ENCODE assay signal across 1 cellular context in genomic region chr20:18566892-18567738, GRCh38.
A peak's percentile ranks its signal among the peaks of the same experiment; 100 is the strongest.
TF ChIP-seq lines count a peak whose summit lies in the region.

A gene with protein sequence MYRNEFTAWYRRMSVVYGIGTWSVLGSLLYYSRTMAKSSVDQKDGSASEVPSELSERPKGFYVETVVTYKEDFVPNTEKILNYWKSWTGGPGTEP (plus strand): TSS chr20:18567432. CDS start chr20:18567479, 47 bp downstream.

TF ChIP-seq in HepG2, 621 proteins besides CTCF, POLR2A, EP300 and RAD21 (continued from another document and continues in another):
- TF ChIP-seq, protein P1, sequence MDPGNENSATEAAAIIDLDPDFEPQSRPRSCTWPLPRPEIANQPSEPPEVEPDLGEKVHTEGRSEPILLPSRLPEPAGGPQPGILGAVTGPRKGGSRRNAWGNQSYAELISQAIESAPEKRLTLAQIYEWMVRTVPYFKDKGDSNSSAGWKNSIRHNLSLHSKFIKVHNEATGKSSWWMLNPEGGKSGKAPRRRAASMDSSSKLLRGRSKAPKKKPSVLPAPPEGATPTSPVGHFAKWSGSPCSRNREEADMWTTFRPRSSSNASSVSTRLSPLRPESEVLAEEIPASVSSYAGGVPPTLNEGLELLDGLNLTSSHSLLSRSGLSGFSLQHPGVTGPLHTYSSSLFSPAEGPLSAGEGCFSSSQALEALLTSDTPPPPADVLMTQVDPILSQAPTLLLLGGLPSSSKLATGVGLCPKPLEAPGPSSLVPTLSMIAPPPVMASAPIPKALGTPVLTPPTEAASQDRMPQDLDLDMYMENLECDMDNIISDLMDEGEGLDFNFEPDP (CRISPR knock-in tag; conservative IDR thresholded peaks at IDR 0.05), result peak; percentile 73; the same call in 1 of the 2 replicates
- TF ChIP-seq SP2 (CRISPR knock-in tag; IDR thresholded peaks at IDR 0.05), result peak; percentile 98
- peak; percentile 88 for TF ChIP-seq ZNF264 (CRISPR knock-in tag; IDR thresholded peaks at IDR 0.05)
- peak; percentile 96 for TF ChIP-seq SRY (CRISPR knock-in tag; IDR thresholded peaks at IDR 0.05)
- TF ChIP-seq KDM5A (IDR thresholded peaks at IDR 0.05; ENCODE audit: borderline replicate concordance, low read length), result peak; percentile 97
- TF ChIP-seq ZNF33B (CRISPR knock-in tag; IDR thresholded peaks at IDR 0.05), result peak; percentile 85; the same call in 1 of the 2 replicates
- TF ChIP-seq BRCA1 (CRISPR knock-in tag; IDR thresholded peaks at IDR 0.05), result peak; percentile 95
- TF ChIP-seq ZNF749 (CRISPR knock-in tag; IDR thresholded peaks at IDR 0.05; ENCODE audit: borderline replicate concordance), result no peak
- TF ChIP-seq ZNF678 (CRISPR knock-in tag; IDR thresholded peaks at IDR 0.05), result no peak; the same call in 1 of the 2 replicates
- peak in 1 of 2 experiments; percentile 59; a peak in 1 of 4 replicates for TF ChIP-seq REST (IDR thresholded peaks at IDR 0.05; ENCODE audit: borderline replicate concordance in 1 of 2, low read depth in 1 of 2, low read length in 2 of 2)
- no peak for TF ChIP-seq ZKSCAN1 (IDR thresholded peaks at IDR 0.05; ENCODE audit: low read length)
- peak; percentile 96 for TF ChIP-seq AHR (CRISPR knock-in tag; IDR thresholded peaks at IDR 0.05)
- TF ChIP-seq IRF9 (CRISPR knock-in tag; IDR thresholded peaks at IDR 0.05; ENCODE audit: borderline replicate concordance), result peak; percentile 98
- TF ChIP-seq DR1 (CRISPR knock-in tag; IDR thresholded peaks at IDR 0.05), result peak; percentile 97
- TF ChIP-seq ATM (IDR thresholded peaks at IDR 0.05; ENCODE audit: borderline replicate concordance), result no peak
- TF ChIP-seq BCLAF1 (IDR thresholded peaks at IDR 0.05), result no peak
- peak; percentile 85 for TF ChIP-seq PHF5A (CRISPR knock-in tag; IDR thresholded peaks at IDR 0.05; ENCODE audit: low read depth, unreplicated experiment)
- peak; percentile 31 for TF ChIP-seq PPARG (CRISPR knock-in tag; conservative IDR thresholded peaks at IDR 0.05)
- TF ChIP-seq GZF1 (CRISPR knock-in tag; IDR thresholded peaks at IDR 0.05), result peak; percentile 85
- peak; percentile 91 for TF ChIP-seq MXD4 (CRISPR knock-in tag; IDR thresholded peaks at IDR 0.05)
- no peak for TF ChIP-seq ZNF207 (IDR thresholded peaks at IDR 0.05; ENCODE audit: borderline replicate concordance)
- TF ChIP-seq, protein P2, sequence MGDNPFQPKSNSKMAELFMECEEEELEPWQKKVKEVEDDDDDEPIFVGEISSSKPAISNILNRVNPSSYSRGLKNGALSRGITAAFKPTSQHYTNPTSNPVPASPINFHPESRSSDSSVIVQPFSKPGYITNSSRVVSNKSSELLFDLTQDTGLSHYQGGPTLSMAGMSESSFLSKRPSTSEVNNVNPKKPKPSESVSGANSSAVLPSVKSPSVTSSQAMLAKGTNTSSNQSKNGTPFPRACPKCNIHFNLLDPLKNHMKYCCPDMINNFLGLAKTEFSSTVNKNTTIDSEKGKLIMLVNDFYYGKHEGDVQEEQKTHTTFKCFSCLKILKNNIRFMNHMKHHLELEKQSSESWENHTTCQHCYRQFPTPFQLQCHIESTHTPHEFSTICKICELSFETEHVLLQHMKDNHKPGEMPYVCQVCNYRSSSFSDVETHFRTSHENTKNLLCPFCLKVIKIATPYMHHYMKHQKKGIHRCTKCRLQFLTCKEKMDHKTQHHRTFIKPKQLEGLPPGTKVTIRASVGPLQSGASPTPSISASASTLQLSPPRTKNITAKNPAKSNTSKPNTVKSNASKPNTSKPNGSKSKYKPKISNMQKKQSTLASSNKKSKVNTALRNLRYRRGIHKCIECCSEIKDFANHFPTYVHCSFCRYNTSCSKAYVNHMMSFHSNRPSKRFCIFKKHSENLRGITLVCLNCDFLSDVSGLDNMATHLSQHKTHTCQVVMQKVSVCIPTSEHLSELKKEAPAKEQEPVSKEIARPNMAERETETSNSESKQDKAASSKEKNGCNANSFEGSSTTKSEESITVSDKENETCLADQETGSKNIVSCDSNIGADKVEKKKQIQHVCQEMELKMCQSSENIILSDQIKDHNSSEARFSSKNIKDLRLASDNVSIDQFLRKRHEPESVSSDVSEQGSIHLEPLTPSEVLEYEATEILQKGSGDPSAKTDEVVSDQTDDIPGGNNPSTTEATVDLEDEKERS (CRISPR knock-in tag; IDR thresholded peaks at IDR 0.05), result peak; percentile 97
- peak; percentile 84 for TF ChIP-seq ISL2 (CRISPR knock-in tag; IDR thresholded peaks at IDR 0.05)
- peak; percentile 73 for TF ChIP-seq ZNF333 (CRISPR knock-in tag; IDR thresholded peaks at IDR 0.05; ENCODE audit: borderline replicate concordance)
- TF ChIP-seq JUN (CRISPR knock-in tag; IDR thresholded peaks at IDR 0.05), result no peak
- TF ChIP-seq TBX2 (CRISPR knock-in tag; IDR thresholded peaks at IDR 0.05; ENCODE audit: borderline replicate concordance), result peak; percentile 91
- TF ChIP-seq, protein P3, sequence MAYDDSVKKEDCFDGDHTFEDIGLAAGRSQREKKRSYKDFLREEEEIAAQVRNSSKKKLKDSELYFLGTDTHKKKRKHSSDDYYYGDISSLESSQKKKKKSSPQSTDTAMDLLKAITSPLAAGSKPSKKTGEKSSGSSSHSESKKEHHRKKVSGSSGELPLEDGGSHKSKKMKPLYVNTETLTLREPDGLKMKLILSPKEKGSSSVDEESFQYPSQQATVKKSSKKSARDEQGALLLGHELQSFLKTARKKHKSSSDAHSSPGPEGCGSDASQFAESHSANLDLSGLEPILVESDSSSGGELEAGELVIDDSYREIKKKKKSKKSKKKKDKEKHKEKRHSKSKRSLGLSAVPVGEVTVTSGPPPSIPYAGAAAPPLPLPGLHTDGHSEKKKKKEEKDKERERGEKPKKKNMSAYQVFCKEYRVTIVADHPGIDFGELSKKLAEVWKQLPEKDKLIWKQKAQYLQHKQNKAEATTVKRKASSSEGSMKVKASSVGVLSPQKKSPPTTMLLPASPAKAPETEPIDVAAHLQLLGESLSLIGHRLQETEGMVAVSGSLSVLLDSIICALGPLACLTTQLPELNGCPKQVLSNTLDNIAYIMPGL (CRISPR knock-in tag; IDR thresholded peaks at IDR 0.05; ENCODE audit: borderline replicate concordance in 1 of 2, low read depth in 1 of 2), result peak; percentile 95
- TF ChIP-seq FOXK2 (IDR thresholded peaks at IDR 0.05), result no peak; the same call in 1 of the 2 replicates
- TF ChIP-seq, protein P4, sequence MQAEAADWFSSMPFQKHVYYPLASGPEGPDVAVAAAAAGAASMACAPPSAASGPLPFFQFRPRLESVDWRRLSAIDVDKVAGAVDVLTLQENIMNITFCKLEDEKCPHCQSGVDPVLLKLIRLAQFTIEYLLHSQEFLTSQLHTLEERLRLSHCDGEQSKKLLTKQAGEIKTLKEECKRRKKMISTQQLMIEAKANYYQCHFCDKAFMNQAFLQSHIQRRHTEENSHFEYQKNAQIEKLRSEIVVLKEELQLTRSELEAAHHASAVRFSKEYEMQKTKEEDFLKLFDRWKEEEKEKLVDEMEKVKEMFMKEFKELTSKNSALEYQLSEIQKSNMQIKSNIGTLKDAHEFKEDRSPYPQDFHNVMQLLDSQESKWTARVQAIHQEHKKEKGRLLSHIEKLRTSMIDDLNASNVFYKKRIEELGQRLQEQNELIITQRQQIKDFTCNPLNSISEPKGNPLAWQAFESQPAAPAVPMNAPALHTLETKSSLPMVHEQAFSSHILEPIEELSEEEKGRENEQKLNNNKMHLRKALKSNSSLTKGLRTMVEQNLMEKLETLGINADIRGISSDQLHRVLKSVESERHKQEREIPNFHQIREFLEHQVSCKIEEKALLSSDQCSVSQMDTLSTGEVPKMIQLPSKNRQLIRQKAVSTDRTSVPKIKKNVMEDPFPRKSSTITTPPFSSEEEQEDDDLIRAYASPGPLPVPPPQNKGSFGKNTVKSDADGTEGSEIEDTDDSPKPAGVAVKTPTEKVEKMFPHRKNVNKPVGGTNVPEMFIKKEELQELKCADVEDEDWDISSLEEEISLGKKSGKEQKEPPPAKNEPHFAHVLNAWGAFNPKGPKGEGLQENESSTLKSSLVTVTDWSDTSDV (CRISPR knock-in tag; IDR thresholded peaks at IDR 0.05), result peak; percentile 41; the same call in 1 of the 2 replicates
- TF ChIP-seq, protein P5, sequence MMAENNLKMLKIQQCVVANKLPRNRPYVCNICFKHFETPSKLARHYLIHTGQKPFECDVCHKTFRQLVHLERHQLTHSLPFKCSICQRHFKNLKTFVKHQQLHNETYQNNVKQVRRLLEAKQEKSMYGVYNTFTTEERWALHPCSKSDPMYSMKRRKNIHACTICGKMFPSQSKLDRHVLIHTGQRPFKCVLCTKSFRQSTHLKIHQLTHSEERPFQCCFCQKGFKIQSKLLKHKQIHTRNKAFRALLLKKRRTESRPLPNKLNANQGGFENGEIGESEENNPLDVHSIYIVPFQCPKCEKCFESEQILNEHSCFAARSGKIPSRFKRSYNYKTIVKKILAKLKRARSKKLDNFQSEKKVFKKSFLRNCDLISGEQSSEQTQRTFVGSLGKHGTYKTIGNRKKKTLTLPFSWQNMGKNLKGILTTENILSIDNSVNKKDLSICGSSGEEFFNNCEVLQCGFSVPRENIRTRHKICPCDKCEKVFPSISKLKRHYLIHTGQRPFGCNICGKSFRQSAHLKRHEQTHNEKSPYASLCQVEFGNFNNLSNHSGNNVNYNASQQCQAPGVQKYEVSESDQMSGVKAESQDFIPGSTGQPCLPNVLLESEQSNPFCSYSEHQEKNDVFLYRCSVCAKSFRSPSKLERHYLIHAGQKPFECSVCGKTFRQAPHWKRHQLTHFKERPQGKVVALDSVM (CRISPR knock-in tag; IDR thresholded peaks at IDR 0.05), result peak; percentile 62
- TF ChIP-seq GTF3A (CRISPR knock-in tag; conservative IDR thresholded peaks at IDR 0.05), result 0 out of 2 replicates have a peak, but pooled peaks have one; percentile 82
- TF ChIP-seq TBP (CRISPR knock-in tag; IDR thresholded peaks at IDR 0.05), result peak; percentile 77; the same call in 1 of the 2 replicates
- no peak for TF ChIP-seq SATB2 (CRISPR knock-in tag; IDR thresholded peaks at IDR 0.05)
- TF ChIP-seq ZNF589 (CRISPR knock-in tag; conservative IDR thresholded peaks at IDR 0.05), result 0 out of 2 replicates have a peak, but pooled peaks have one; percentile 85
- no peak for TF ChIP-seq RCOR2 (CRISPR knock-in tag; IDR thresholded peaks at IDR 0.05)
- TF ChIP-seq, protein P6, sequence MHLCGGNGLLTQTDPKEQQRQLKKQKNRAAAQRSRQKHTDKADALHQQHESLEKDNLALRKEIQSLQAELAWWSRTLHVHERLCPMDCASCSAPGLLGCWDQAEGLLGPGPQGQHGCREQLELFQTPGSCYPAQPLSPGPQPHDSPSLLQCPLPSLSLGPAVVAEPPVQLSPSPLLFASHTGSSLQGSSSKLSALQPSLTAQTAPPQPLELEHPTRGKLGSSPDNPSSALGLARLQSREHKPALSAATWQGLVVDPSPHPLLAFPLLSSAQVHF (CRISPR knock-in tag; IDR thresholded peaks at IDR 0.05), result no peak
- peak; percentile 94 for TF ChIP-seq ZNF317 (CRISPR knock-in tag; IDR thresholded peaks at IDR 0.05)
- TF ChIP-seq ZNF670 (CRISPR knock-in tag; IDR thresholded peaks at IDR 0.05; ENCODE audit: borderline replicate concordance), result peak; percentile 79
- TF ChIP-seq TCF7 (IDR thresholded peaks at IDR 0.05; ENCODE audit: low read depth), result no peak
- TF ChIP-seq NPAS2 (CRISPR knock-in tag; IDR thresholded peaks at IDR 0.05; ENCODE audit: borderline replicate concordance), result no peak
